Comparison of ENCODE assay signal across 8 cellular contexts in the genomic region with DNA sequence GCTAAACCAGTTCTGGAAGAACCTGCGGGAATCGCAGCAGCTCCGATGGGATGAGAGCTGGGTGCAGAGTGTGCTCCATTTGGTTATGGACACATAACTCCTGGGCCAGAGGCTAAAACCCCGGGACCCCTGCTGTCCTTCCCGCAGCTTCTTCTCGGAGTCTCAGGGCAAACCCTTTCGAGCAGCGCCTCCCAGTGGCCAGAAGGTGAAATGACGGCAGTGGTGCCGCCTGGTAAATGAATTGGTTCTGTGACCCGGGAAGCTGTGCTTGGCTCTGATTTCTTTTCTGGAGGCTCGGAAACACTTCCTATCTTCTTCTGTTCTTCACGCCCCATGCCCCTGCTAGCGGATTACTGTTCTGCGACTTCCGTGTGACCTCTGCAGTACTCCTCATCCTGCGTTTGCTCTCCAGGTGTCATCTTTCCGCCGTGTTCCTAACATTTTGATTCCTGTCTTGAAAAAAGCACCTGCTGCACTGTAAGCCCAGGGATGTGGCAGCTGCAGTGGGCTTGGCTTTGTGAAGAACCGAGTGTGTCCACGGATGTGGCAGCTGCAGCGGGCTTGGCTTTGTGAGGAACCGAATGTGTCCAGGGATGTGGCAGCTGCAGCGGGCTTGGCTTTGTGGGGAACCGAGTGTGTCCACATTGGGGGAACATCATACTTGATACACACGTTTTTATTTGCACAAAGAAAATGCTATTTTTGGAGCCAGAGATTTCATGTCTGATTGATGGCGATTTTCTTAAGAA.
A peak's percentile ranks its signal among the peaks of the same experiment; 100 is the strongest.
DNase-seq lines count a peak whose midpoint lies in the region; ATAC-seq and TF ChIP-seq lines count a peak whose summit lies in the region.
"Not testable (repeated sequence)": the region's sequence is repeated elsewhere in the genome, so short reads cannot be mapped to it uniquely, and the experiment has no call there.

No MANE protein-coding gene starts in this region.

- not testable (repeated sequence) for H3K36me3 Mint-ChIP-seq in activated naive CD8-positive, alpha-beta T cell treated with anti-CD3 and anti-CD28 coated beads, Interleukin-2, amount 10 ng/mL, durations not matched to agents 7 days and 5 days

- not testable (repeated sequence) for H3K27me3 ChIP-seq in BJ (ENCODE audit: control insufficient read depth, insufficient read depth, low read length); fibroblast of lung (ENCODE audit: control insufficient read depth, insufficient read depth, low read length)

- ATAC-seq in activated naive CD8-positive, alpha-beta T cell treated with anti-CD3 and anti-CD28 coated beads, Interleukin-2, amount 10 ng/mL, durations not matched to agents 7 days and 5 days (ENCODE audit: low read depth) = not testable (repeated sequence)

- not testable (repeated sequence) for H2AFZ ChIP-seq in fibroblast of lung (ENCODE audit: low read length)

- H3K9me3 Mint-ChIP-seq in activated naive CD8-positive, alpha-beta T cell treated with anti-CD3 and anti-CD28 coated beads, Interleukin-2, amount 10 ng/mL, durations not matched to agents 7 days and 5 days = not testable (repeated sequence)

- POLR2A ChIA-PET in BJ (lab: Charles Lee); HEK293 (lab: Yijun Ruan, JAX); activated naive CD8-positive, alpha-beta T cell treated with anti-CD3 and anti-CD28 coated beads, Interleukin-2, amount 10 ng/mL, durations not matched to agents 7 days and 5 days (lab: Charles Lee): not testable (repeated sequence)

- CTCF ChIA-PET in BJ (lab: Yijun Ruan, JAX) (interaction anchor here (0.8 kb wide), 1 partner anchor 9 kb away, joined by 3 read pairs; no protein-coding TSS in a partner anchor), HEK293 (lab: Yijun Ruan, JAX) (interaction anchor here (0.6 to 2.0 kb wide), 9 partner anchors 10 to 515 kb away, joined by 3 to 5 read pairs (median 3); a partner anchor contains a TSS)

- not testable (repeated sequence) for H3K27ac Mint-ChIP-seq in activated naive CD8-positive, alpha-beta T cell treated with anti-CD3 and anti-CD28 coated beads, Interleukin-2, amount 10 ng/mL, durations not matched to agents 7 days and 5 days

- H3K4me3 Mint-ChIP-seq in activated naive CD8-positive, alpha-beta T cell treated with anti-CD3 and anti-CD28 coated beads, Interleukin-2, amount 10 ng/mL, durations not matched to agents 7 days and 5 days = peak overlapping the region; percentile 35

- H3K79me2 ChIP-seq in fibroblast of lung (ENCODE audit: control insufficient read depth, insufficient read depth, low read length) = not testable (repeated sequence)

- not testable (repeated sequence) for H3K4me3 ChIP-seq in BJ (ENCODE audit: low read depth, low read length); HEK293 (ENCODE audit: low read depth, low read length); fibroblast of lung (replicated peaks in 1 of 4; ENCODE audit: control extremely low read depth in 1 of 4, insufficient read depth in 1 of 4, low read depth in 3 of 4, low read length in 4 of 4)

- TF ChIP-seq CTCF in BJ (IDR thresholded peaks at IDR 0.05; ENCODE audit: insufficient read depth, low read depth, low read length) = peak; percentile 50
- TF ChIP-seq CTCF in HEK293 (tag by site-specific recombination; IDR thresholded peaks at IDR 0.05) = not testable (repeated sequence)
- TF ChIP-seq CTCF in fibroblast of lung (conservative IDR thresholded peaks at IDR 0.05 in 1 of 2, IDR thresholded peaks at IDR 0.05 in 1 of 2; ENCODE audit: low read depth in 1 of 2, low read length in 2 of 2) = peak; percentile 22 to 40

- not testable (repeated sequence) for H3K36me3 ChIP-seq in BJ (ENCODE audit: control insufficient read depth, insufficient read depth, low read length); HEK293 (ENCODE audit: control insufficient read depth in 2 of 2, insufficient read depth in 1 of 2, low read length in 2 of 2); fibroblast of lung (ENCODE audit: control insufficient read depth, insufficient read depth, low read length)

- not testable (repeated sequence) for H3K27ac ChIP-seq in HEK293 (ENCODE audit: extremely low read depth, low read depth, low read length); fibroblast of lung (ENCODE audit: insufficient read depth, low read length)

- not testable (repeated sequence) for DNase-seq in BJ (ENCODE audit: low read depth); fibroblast of lung (ENCODE audit: low read depth in 2 of 2)
- DNase-seq in NCI-H2227 (lab: John Stamatoyannopoulos, UW; ENCODE audit: unreplicated experiment) (peak; percentile 48), mucosa of gallbladder (ENCODE audit: low spot score) (peak; percentile 45)
- peak; percentile 52 for DNase-seq in activated CD4-positive, CD25-positive, alpha-beta regulatory T cell treated with anti-CD3 and anti-CD28 coated beads, Interleukin-2, amount 50 U/mL, for 72 hours
- DNase-seq in activated naive CD8-positive, alpha-beta T cell treated with anti-CD3 and anti-CD28 coated beads, Interleukin-2, amount 10 ng/mL, durations not matched to agents 7 days and 5 days = peak; percentile 61
- DNase-seq in stimulated activated CD4-positive, alpha-beta T cell treated with anti-CD3 and anti-CD28 coated beads, Interleukin-4, amount 100 ng/mL, for 24 hours = peak; percentile 51

- H3K9ac ChIP-seq in fibroblast of lung (ENCODE audit: insufficient read depth, low read length) = not testable (repeated sequence)

- not testable (repeated sequence) for H3K4me1 Mint-ChIP-seq in activated naive CD8-positive, alpha-beta T cell treated with anti-CD3 and anti-CD28 coated beads, Interleukin-2, amount 10 ng/mL, durations not matched to agents 7 days and 5 days

- H3K27me3 Mint-ChIP-seq in activated naive CD8-positive, alpha-beta T cell treated with anti-CD3 and anti-CD28 coated beads, Interleukin-2, amount 10 ng/mL, durations not matched to agents 7 days and 5 days = peaks cover 10% of the 10 kb centered on the region

- H3K4me1 ChIP-seq in HEK293 (ENCODE audit: control insufficient read depth, insufficient read depth, low read length); fibroblast of lung (ENCODE audit: control insufficient read depth, extremely low read depth, insufficient read depth, low read length): not testable (repeated sequence)

- H4K20me1 ChIP-seq in fibroblast of lung (ENCODE audit: control insufficient read depth, extremely low read depth, insufficient read depth, low read length) = not testable (repeated sequence)

- not testable (repeated sequence) for H3K4me2 ChIP-seq in fibroblast of lung (ENCODE audit: extremely low read depth, insufficient read depth, low read length)

- H3K9me3 ChIP-seq in HEK293 (ENCODE audit: control insufficient read depth, insufficient read depth, low read depth, low read length); fibroblast of lung (ENCODE audit: control insufficient read depth, insufficient read depth, low read depth, low read length): not testable (repeated sequence)

TF ChIP-seq in HEK293, 187 proteins besides CTCF, POLR2A, EP300 and RAD21:
- TF ChIP-seq ZNF654 (tag by site-specific recombination; IDR thresholded peaks at IDR 0.05; ENCODE audit: low read depth) = peak; percentile 41
